Comparison of ENCODE assay signal across 13 cellular contexts in genomic region chr16:3274490-3274889, GRCh38. TPM values are rescaled to one million over a fixed set of nuclear protein-coding genes. Genes with fewer than 3 reads are reported as not detected.
A peak's percentile ranks its signal among the peaks of the same experiment; 100 is the strongest.
DNase-seq lines count a peak whose midpoint lies in the region; ATAC-seq lines count a peak whose summit lies in the region.
"Had no signal": no experiment of that assay in that cellular context is flagged by ENCODE, and none has a peak within 500 bp of the region (broad histone marks: within the 10 kb centered on the region; RNA-seq: fewer than 3 reads in every experiment).

No MANE protein-coding gene starts in this region.

- no peaks in the 10 kb centered on the region for H3K27me3 ChIP-seq in H7 (ENCODE audit: control insufficient read depth, insufficient read depth, low read length)
- H3K27me3 ChIP-seq: esophagus muscularis mucosa had no signal

- no peaks in the 10 kb centered on the region for H3K36me3 ChIP-seq in H7 (replicated peaks; ENCODE audit: control insufficient read depth, insufficient read depth, low read length)

- H3K27ac Mint-ChIP-seq in stimulated activated naive CD8-positive, alpha-beta T cell treated with anti-CD3 and anti-CD28 coated beads, Interleukin-15, amount 100 ng/mL, for 72 hours: no peak overlapping the region
- H3K27ac Mint-ChIP-seq: activated CD8-positive, alpha-beta T cell treated with anti-CD3 and anti-CD28 coated beads, Interleukin-2, amount 10 ng/mL, durations not matched to agents 7 days and 5 days; mesothelial cell of epicardium had no signal

- ATAC-seq in stimulated activated naive CD8-positive, alpha-beta T cell treated with anti-CD3 and anti-CD28 coated beads, Interleukin-15, amount 100 ng/mL, for 72 hours: no peak
- ATAC-seq: activated CD8-positive, alpha-beta T cell treated with anti-CD3 and anti-CD28 coated beads, Interleukin-2, amount 10 ng/mL, durations not matched to agents 7 days and 5 days; psoas muscle had no signal

- DNase-seq in HT-29 (ENCODE audit: low spot score): peak; percentile 60
- peak; percentile 22 for DNase-seq in NCI-H82 treated with DMSO at 0.1 percent for 48 hours (lab: John Stamatoyannopoulos, UW; ENCODE audit: unreplicated experiment)
- DNase-seq in glomerular visceral epithelial cell (ENCODE audit: extremely low spot score): peak; percentile 20
- DNase-seq in DMS79 (lab: John Stamatoyannopoulos, UW): no peak
- no peak for DNase-seq in H7
- no peak for DNase-seq in stimulated activated naive CD8-positive, alpha-beta T cell treated with anti-CD3 and anti-CD28 coated beads, Interleukin-15, amount 100 ng/mL, for 72 hours
- DNase-seq: activated CD8-positive, alpha-beta T cell treated with anti-CD3 and anti-CD28 coated beads, Interleukin-2, amount 10 ng/mL, durations not matched to agents 7 days and 5 days; NCI-H1092 treated with DMSO at 0.1 percent for 48 hours; psoas muscle; T-helper 2 cell had no signal

- no peak overlapping the region for H3K4me3 ChIP-seq in H7 (ENCODE audit: insufficient read depth, low read depth, low read length)
- H3K4me3 ChIP-seq: esophagus muscularis mucosa, psoas muscle had no signal

- H3K4me1 Mint-ChIP-seq in stimulated activated naive CD8-positive, alpha-beta T cell treated with anti-CD3 and anti-CD28 coated beads, Interleukin-15, amount 100 ng/mL, for 72 hours: no peaks in the 10 kb centered on the region
- H3K4me1 Mint-ChIP-seq: mesothelial cell of epicardium had no signal

- peaks cover 16% of the 10 kb centered on the region for H3K27me3 Mint-ChIP-seq in stimulated activated naive CD8-positive, alpha-beta T cell treated with anti-CD3 and anti-CD28 coated beads, Interleukin-15, amount 100 ng/mL, for 72 hours

- peaks cover 0 to 7% of the 10 kb centered on the region in 2 donors for H3K9me3 Mint-ChIP-seq in stimulated activated naive CD8-positive, alpha-beta T cell treated with anti-CD3 and anti-CD28 coated beads, Interleukin-15, amount 100 ng/mL, for 72 hours
- H3K9me3 Mint-ChIP-seq: mesothelial cell of epicardium had no signal

- H3K4me3 Mint-ChIP-seq in stimulated activated naive CD8-positive, alpha-beta T cell treated with anti-CD3 and anti-CD28 coated beads, Interleukin-15, amount 100 ng/mL, for 72 hours: no peak overlapping the region
- H3K4me3 Mint-ChIP-seq: activated CD8-positive, alpha-beta T cell treated with anti-CD3 and anti-CD28 coated beads, Interleukin-2, amount 10 ng/mL, durations not matched to agents 7 days and 5 days; mesothelial cell of epicardium had no signal

RNA-seq across cellular contexts. Expression of gene ZNF263, which starts 8.8 kb away (rescaled TPM):
- total RNA-seq in HT-29 (2014; rRNA removed; shearing (Covaris generic)): 102 and 106 TPM in 2 replicates
- 32.4 and 47.5 TPM in 2 replicates for total RNA-seq in H7 (2014; rRNA removed; shearing (Covaris generic))

RNA-seq across cellular contexts. Expression of gene MEFV, which starts 18.1 kb away (rescaled TPM):
- 0.13 TPM in 1 of 2 replicates, not detected in the other for total RNA-seq in HT-29 (2014; rRNA removed; shearing (Covaris generic))
- 0.14 TPM in 1 of 2 replicates, not detected in the other for total RNA-seq in H7 (2014; rRNA removed; shearing (Covaris generic))
- total RNA-seq: chondrocyte, mesothelial cell of epicardium had no signal

RNA-seq across cellular contexts. Expression of gene TIGD7, which starts 30.7 kb away (rescaled TPM):
- total RNA-seq in HT-29 (2014; rRNA removed; shearing (Covaris generic)): not detected in 2 replicates
- total RNA-seq in H7 (2014; rRNA removed; shearing (Covaris generic)): 2.1 and 5.5 TPM in 2 replicates

RNA-seq across cellular contexts. Expression of gene ZNF75A, which starts 30.8 kb away (rescaled TPM):
- total RNA-seq in HT-29 (2014; rRNA removed; shearing (Covaris generic)): 0.41 and 0.91 TPM in 2 replicates
- total RNA-seq in H7 (2014; rRNA removed; shearing (Covaris generic)): 12.1 and 14.9 TPM in 2 replicates

RNA-seq across cellular contexts. Expression of gene ZNF200, which starts 39.5 kb away (rescaled TPM):
- total RNA-seq in HT-29 (2014; rRNA removed; shearing (Covaris generic)): 5.6 and 8.6 TPM in 2 replicates
- 9.1 and 13.1 TPM in 2 replicates for total RNA-seq in H7 (2014; rRNA removed; shearing (Covaris generic))

Comparison
In these comparisons a context has a peak if more than half of its experiments do, and no peak if none do; other contexts are left out.
1. DNase-seq: peak in HT-29 (single experiment), NCI-H82 treated with DMSO at 0.1 percent for 48 hours (single experiment) and glomerular visceral epithelial cell (single experiment); none in DMS79 (single experiment), H7 (single experiment) and stimulated activated naive CD8-positive, alpha-beta T cell treated with anti-CD3 and anti-CD28 coated beads, Interleukin-15, amount 100 ng/mL, for 72 hours (0 of 2).